Comparison of ENCODE assay signal across 1 cellular context in the genomic region with DNA sequence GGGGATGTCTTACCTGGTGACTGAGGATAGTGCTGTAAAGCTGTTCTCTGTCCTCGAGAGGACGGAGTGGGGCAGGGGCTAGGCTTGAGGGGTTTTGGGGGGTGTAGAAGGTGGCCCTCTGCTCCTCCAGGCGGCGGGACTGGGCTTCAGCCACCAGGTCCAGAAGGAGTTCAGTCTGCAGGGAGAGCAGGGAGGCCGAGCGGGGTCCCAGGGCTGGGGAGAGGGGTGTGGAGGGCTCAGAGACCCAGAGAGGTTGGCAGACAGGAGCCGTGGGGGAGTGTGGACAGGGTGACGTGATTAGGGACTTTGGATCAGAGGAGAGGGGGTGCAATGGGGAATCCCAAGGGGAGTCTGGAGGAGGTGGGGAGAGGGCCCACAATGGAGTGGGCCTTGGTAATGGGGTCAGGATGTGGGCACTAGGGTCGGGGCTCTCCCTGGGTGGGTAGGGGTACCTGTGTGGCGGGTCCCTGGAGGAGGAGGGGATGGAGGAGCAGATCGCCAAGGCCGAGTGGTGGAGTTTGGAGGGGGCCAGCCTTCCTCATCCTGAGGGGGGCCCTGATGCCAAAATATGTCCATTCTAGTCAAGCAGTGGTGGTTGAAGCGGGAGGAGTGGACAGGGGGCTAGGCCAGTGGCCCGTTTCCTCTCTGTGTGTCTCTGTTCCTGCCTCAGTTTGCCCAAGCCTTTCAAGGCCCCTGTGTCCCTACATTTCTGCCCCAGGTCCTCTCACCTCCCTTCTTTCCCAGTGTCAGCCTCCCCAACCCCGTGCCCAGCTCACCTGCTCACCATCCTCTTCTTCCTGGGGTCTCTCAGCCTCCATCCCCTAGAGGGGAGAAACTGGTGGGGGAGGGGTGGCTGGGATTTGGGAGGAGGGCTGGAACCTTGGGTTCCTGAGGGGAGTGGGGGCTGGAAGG.
TF ChIP-seq lines count a peak whose summit lies in the region.

No MANE protein-coding gene starts in this region.

TF ChIP-seq in endothelial cell of umbilical vein, 7 proteins besides CTCF, POLR2A, EP300 and RAD21:
- TF ChIP-seq, protein P1, sequence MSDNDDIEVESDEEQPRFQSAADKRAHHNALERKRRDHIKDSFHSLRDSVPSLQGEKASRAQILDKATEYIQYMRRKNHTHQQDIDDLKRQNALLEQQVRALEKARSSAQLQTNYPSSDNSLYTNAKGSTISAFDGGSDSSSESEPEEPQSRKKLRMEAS (IDR thresholded peaks at IDR 0.05; ENCODE audit: insufficient read depth, insufficient read length) = no peak
- TF ChIP-seq MYC (IDR thresholded peaks at IDR 0.05; ENCODE audit: low read depth, low read length) = no peak
- no peak for TF ChIP-seq FOS (IDR thresholded peaks at IDR 0.05; ENCODE audit: borderline replicate concordance, insufficient read depth, low read length)
- no peak for TF ChIP-seq POLR2AphosphoS5 (IDR thresholded peaks at IDR 0.05; ENCODE audit: insufficient read depth, low read depth, low read length)
- no peak for TF ChIP-seq JUN (IDR thresholded peaks at IDR 0.05; ENCODE audit: borderline replicate concordance, insufficient read depth, insufficient read length, low read depth)
- TF ChIP-seq EZH2 (IDR thresholded peaks at IDR 0.05; ENCODE audit: borderline replicate concordance, low read depth, low read length, severe bottlenecking) = no peak
- TF ChIP-seq GATA2 (IDR thresholded peaks at IDR 0.05; ENCODE audit: insufficient read depth, insufficient read length, low read depth, low read length) = no peak
